13 cellular contexts compared by ENCODE assay signal in genomic region chr2:28357055-28357454, GRCh38. TPM values are rescaled to one million over a fixed set of nuclear protein-coding genes. Genes with fewer than 3 reads are reported as not detected.
DNase-seq lines count a peak whose midpoint lies in the region; ATAC-seq and TF ChIP-seq lines count a peak whose summit lies in the region.
"Had no signal": no experiment of that assay in that cellular context is flagged by ENCODE, and none has a peak within 500 bp of the region (broad histone marks: within the 10 kb centered on the region; RNA-seq: fewer than 3 reads in every experiment).

No MANE protein-coding gene starts in this region.

- no peaks in the 10 kb centered on the region for H3K27me3 Mint-ChIP-seq in activated naive CD8-positive, alpha-beta T cell treated with anti-CD3 and anti-CD28 coated beads, Interleukin-2, amount 10 ng/mL, durations not matched to agents 7 days and 5 days
- peaks cover 10% of the 10 kb centered on the region for H3K27me3 Mint-ChIP-seq in activated naive CD8-positive, alpha-beta T cell treated with anti-CD3 and anti-CD28 coated beads for 36 hours
- no peaks in the 10 kb centered on the region for H3K27me3 Mint-ChIP-seq in chondrocyte (ENCODE audit: low read depth)
- H3K27me3 Mint-ChIP-seq in activated T-helper 17 cell treated with anti-CD3 and anti-CD28 coated beads, Interleukin-2, amount 50 U/mL, for 72 hours = no peaks in the 10 kb centered on the region

- no peak for ATAC-seq in activated naive CD8-positive, alpha-beta T cell treated with anti-CD3 and anti-CD28 coated beads, Interleukin-2, amount 10 ng/mL, durations not matched to agents 7 days and 5 days (ENCODE audit: low read depth)
- ATAC-seq in upper lobe of left lung (ENCODE audit: low FRiP score in 2 of 2) (no peak), HG03460 (IDR thresholded peaks at IDR 0.05; ENCODE audit: unreplicated experiment) (no peak)
- ATAC-seq in activated T-helper 17 cell treated with anti-CD3 and anti-CD28 coated beads, Interleukin-2, amount 50 U/mL, for 72 hours (replicated peaks) = no peak

- no peak for TF ChIP-seq POLR2A in upper lobe of left lung (IDR thresholded peaks at IDR 0.05)

- H3K36me3 Mint-ChIP-seq in activated naive CD8-positive, alpha-beta T cell treated with anti-CD3 and anti-CD28 coated beads, Interleukin-2, amount 10 ng/mL, durations not matched to agents 7 days and 5 days = no peaks in the 10 kb centered on the region
- H3K36me3 Mint-ChIP-seq in activated naive CD8-positive, alpha-beta T cell treated with anti-CD3 and anti-CD28 coated beads for 36 hours = peaks cover 2% of the 10 kb centered on the region
- H3K36me3 Mint-ChIP-seq in chondrocyte (ENCODE audit: low read depth) = no peaks in the 10 kb centered on the region
- peaks cover 6% of the 10 kb centered on the region for H3K36me3 Mint-ChIP-seq in activated T-helper 17 cell treated with anti-CD3 and anti-CD28 coated beads, Interleukin-2, amount 50 U/mL, for 72 hours (ENCODE audit: low read depth)

- POLR2A ChIA-PET in activated naive CD8-positive, alpha-beta T cell treated with anti-CD3 and anti-CD28 coated beads, Interleukin-2, amount 10 ng/mL, durations not matched to agents 7 days and 5 days (lab: Charles Lee) = interaction anchor here (0.6 to 2.6 kb wide), 3 partner anchors 10 to 34 kb away, joined by 3 to 13 read pairs (median 5); no protein-coding TSS in a partner anchor

- peaks cover 33% of the 10 kb centered on the region for H3K4me1 Mint-ChIP-seq in activated naive CD8-positive, alpha-beta T cell treated with anti-CD3 and anti-CD28 coated beads, Interleukin-2, amount 10 ng/mL, durations not matched to agents 7 days and 5 days
- H3K4me1 Mint-ChIP-seq in activated naive CD8-positive, alpha-beta T cell treated with anti-CD3 and anti-CD28 coated beads for 36 hours = peaks cover 42% of the 10 kb centered on the region
- peaks cover 45% of the 10 kb centered on the region for H3K4me1 Mint-ChIP-seq in chondrocyte (ENCODE audit: low read depth)
- H3K4me1 Mint-ChIP-seq in activated T-helper 17 cell treated with anti-CD3 and anti-CD28 coated beads, Interleukin-2, amount 50 U/mL, for 72 hours = peaks cover 21% of the 10 kb centered on the region

- peak overlapping the region; percentile 86 for H2AFZ ChIP-seq in osteoblast (ENCODE audit: low read length)

- H3K27ac ChIP-seq in osteoblast (ENCODE audit: low read depth, low read length) = peak overlapping the region; percentile 91
- H3K27ac ChIP-seq in upper lobe of left lung = peak overlapping the region in 3 of 4 donors; percentile 52 to 77 (median 61)

- H3K4me3 Mint-ChIP-seq in activated naive CD8-positive, alpha-beta T cell treated with anti-CD3 and anti-CD28 coated beads, Interleukin-2, amount 10 ng/mL, durations not matched to agents 7 days and 5 days = no peak overlapping the region
- H3K4me3 Mint-ChIP-seq in activated naive CD8-positive, alpha-beta T cell treated with anti-CD3 and anti-CD28 coated beads for 36 hours = no peak overlapping the region
- no peak overlapping the region for H3K4me3 Mint-ChIP-seq in chondrocyte (ENCODE audit: unreplicated experiment)
- no peak overlapping the region for H3K4me3 Mint-ChIP-seq in activated T-helper 17 cell treated with anti-CD3 and anti-CD28 coated beads, Interleukin-2, amount 50 U/mL, for 72 hours

- H3K9me3 ChIP-seq in osteoblast (ENCODE audit: low read depth, low read length) = no peaks in the 10 kb centered on the region
- no peaks in the 10 kb centered on the region for H3K9me3 ChIP-seq in upper lobe of left lung
- H3K9me3 ChIP-seq: mucosa of descending colon had no signal

- H3K36me3 ChIP-seq in osteoblast (ENCODE audit: insufficient read depth, low read length) (no peaks in the 10 kb centered on the region), upper lobe of left lung (no peaks in the 10 kb centered on the region)

- no peaks in the 10 kb centered on the region for H3K9me3 Mint-ChIP-seq in activated naive CD8-positive, alpha-beta T cell treated with anti-CD3 and anti-CD28 coated beads, Interleukin-2, amount 10 ng/mL, durations not matched to agents 7 days and 5 days
- no peaks in the 10 kb centered on the region for H3K9me3 Mint-ChIP-seq in activated naive CD8-positive, alpha-beta T cell treated with anti-CD3 and anti-CD28 coated beads for 36 hours
- H3K9me3 Mint-ChIP-seq in chondrocyte (ENCODE audit: low read depth) = no peaks in the 10 kb centered on the region
- no peaks in the 10 kb centered on the region for H3K9me3 Mint-ChIP-seq in activated T-helper 17 cell treated with anti-CD3 and anti-CD28 coated beads, Interleukin-2, amount 50 U/mL, for 72 hours

- no peak overlapping the region for H3K4me2 ChIP-seq in osteoblast (ENCODE audit: insufficient read depth, low read length)

- H3K27me3 ChIP-seq in osteoblast (ENCODE audit: insufficient read depth, low read length) (no peaks in the 10 kb centered on the region), upper lobe of left lung (no peaks in the 10 kb centered on the region)

- H4K20me1 ChIP-seq in osteoblast (ENCODE audit: insufficient read depth, low read length) = no peaks in the 10 kb centered on the region

- TF ChIP-seq EP300 in upper lobe of left lung (IDR thresholded peaks at IDR 0.05) = no peak

- no peak for DNase-seq in activated naive CD8-positive, alpha-beta T cell treated with anti-CD3 and anti-CD28 coated beads, Interleukin-2, amount 10 ng/mL, durations not matched to agents 7 days and 5 days
- no peak for DNase-seq in activated naive CD8-positive, alpha-beta T cell treated with anti-CD3 and anti-CD28 coated beads for 36 hours
- DNase-seq in chondrocyte (ENCODE audit: low spot score) = peak; percentile 52
- DNase-seq in osteoblast (ENCODE audit: insufficient read length, low spot score, missing footprints) = no peak
- DNase-seq in upper lobe of left lung = no peak
- DNase-seq in activated gamma-delta T cell (lab: John Stamatoyannopoulos, UW) = no peak
- DNase-seq: activated CD4-positive, alpha-beta T cell treated with anti-CD3 and anti-CD28 coated beads for 1 hour; activated T-cell treated with anti-CD3 and anti-CD28 coated beads, Interleukin-2, amount 50 U/mL, for 48 hours; anterior cingulate cortex; NCI-H2171 treated with DMSO at 0.1 percent for 48 hours had no signal

- TF ChIP-seq CTCF in chondrocyte (IDR thresholded peaks at IDR 0.05) (no peak), osteoblast (IDR thresholded peaks at IDR 0.05; ENCODE audit: extremely low read depth, low read depth, low read length) (no peak), upper lobe of left lung (IDR thresholded peaks at IDR 0.05) (no peak)

- H3K79me2 ChIP-seq in osteoblast (ENCODE audit: insufficient read depth, low read length) = no peaks in the 10 kb centered on the region

- H3K27ac Mint-ChIP-seq in activated naive CD8-positive, alpha-beta T cell treated with anti-CD3 and anti-CD28 coated beads, Interleukin-2, amount 10 ng/mL, durations not matched to agents 7 days and 5 days = peak overlapping the region; percentile 58
- H3K27ac Mint-ChIP-seq in activated naive CD8-positive, alpha-beta T cell treated with anti-CD3 and anti-CD28 coated beads for 36 hours = no peak overlapping the region
- H3K27ac Mint-ChIP-seq in chondrocyte (ENCODE audit: unreplicated experiment) = no peak overlapping the region
- no peak overlapping the region for H3K27ac Mint-ChIP-seq in activated T-helper 17 cell treated with anti-CD3 and anti-CD28 coated beads, Interleukin-2, amount 50 U/mL, for 72 hours

- H3K4me1 ChIP-seq in osteoblast (ENCODE audit: insufficient read depth, low read length) (peaks cover 44% of the 10 kb centered on the region), upper lobe of left lung (peaks cover 29 to 40% (median 33%) of the 10 kb centered on the region in 4 donors)

- WGBS in upper lobe of left lung, 2 donors = 94 to 95% methylated on average over 4 of the region's 5 CpGs

- H3K4me3 ChIP-seq in osteoblast (ENCODE audit: insufficient read depth, low read length) (no peak overlapping the region), upper lobe of left lung (no peak overlapping the region)
- H3K4me3 ChIP-seq: mucosa of descending colon had no signal

RNA-seq across cellular contexts. Expression of gene FOSL2, which starts 35.6 kb away (rescaled TPM):
- total RNA-seq in activated naive CD8-positive, alpha-beta T cell treated with anti-CD3 and anti-CD28 coated beads, Interleukin-2, amount 10 ng/mL, durations not matched to agents 7 days and 5 days = 10 to 100 TPM; 24.9 to 30.1 TPM
- 10 to 100 TPM; 32.5 to 39.4 TPM for total RNA-seq in activated naive CD8-positive, alpha-beta T cell treated with anti-CD3 and anti-CD28 coated beads for 36 hours
- total RNA-seq in chondrocyte = 93.0 to 163 TPM (median 156 TPM) in 3 replicates
- total RNA-seq in osteoblast = 64.5 and 86.9 TPM in 2 replicates
- 100 to 1,000 TPM in 3 of 6 donors, 10 to 100 TPM in 3; 71.0 to 137 (median 91.0) TPM for total RNA-seq in upper lobe of left lung
- 100 to 1,000 TPM in 1 of 2 donors, 10 to 100 TPM in 1; 90.9 to 214 TPM for total RNA-seq in activated T-helper 17 cell treated with anti-CD3 and anti-CD28 coated beads, Interleukin-2, amount 50 U/mL, for 72 hours
